ENCODE assay signal across 8 cellular contexts in the genomic region with DNA sequence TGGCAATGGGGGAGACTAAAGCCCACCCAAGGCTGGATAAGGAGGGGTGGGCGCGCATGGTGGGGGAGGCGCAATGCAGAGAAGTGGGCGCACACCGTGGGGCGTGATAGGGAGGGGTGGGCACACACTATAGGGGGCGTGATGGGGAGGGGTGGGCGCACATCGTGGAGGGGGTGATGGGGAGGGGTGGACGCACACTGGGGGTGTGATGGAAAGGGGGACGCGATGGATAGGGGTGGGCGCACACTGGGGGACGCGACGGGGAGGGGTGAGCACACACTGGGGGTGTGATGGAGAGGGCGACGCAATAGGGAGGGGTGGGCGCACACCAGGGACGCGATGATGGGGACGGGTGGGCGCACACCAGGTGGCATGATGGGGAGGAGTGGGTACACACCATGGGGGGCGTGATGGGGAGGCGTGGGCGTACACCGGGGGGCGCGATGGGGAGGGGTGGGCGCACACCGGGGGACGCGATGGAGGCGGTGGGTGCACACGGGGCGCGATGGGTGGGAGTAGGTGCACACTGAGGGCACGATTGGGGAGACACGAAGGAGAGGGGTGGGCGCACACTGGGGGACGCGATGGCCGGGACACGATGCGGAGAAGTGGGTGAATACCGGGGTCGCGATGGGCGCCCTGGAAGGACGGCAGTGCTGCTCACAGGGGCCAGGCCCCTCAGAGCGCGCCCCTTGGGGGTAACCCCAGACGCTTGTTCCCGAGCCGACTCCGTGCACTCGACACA. TPM values are rescaled to one million over a fixed set of nuclear protein-coding genes. Genes with fewer than 3 reads are reported as not detected.
DNase-seq lines count a peak whose midpoint lies in the region; ATAC-seq and TF ChIP-seq lines count a peak whose summit lies in the region.

No MANE protein-coding gene starts in this region.

- peaks cover 12% of the 10 kb centered on the region for H3K4me1 Mint-ChIP-seq in activated B cell treated with CpG ODN at 0.5 μM for 24 hours

- DNase-seq in activated B cell treated with CpG ODN at 0.5 μM for 24 hours (no peak), right atrium auricular region (ENCODE audit: low spot score) (no peak), spleen (no peak), middle frontal gyrus (ENCODE audit: extremely low spot score, low spot score) (no peak)
- no peak for DNase-seq in stimulated activated naive CD4-positive, alpha-beta T cell treated with Interleukin-2 at 50 U/mL for 16 hours (lab: John Stamatoyannopoulos, UW)
- no peak for DNase-seq in effector CD8-positive, alpha-beta T cell (lab: John Stamatoyannopoulos, UW)

- WGBS in spleen, 5 donors, result 61 to 73% (median 66%) methylated on average over 53 to 57 of the region's 57 CpGs

- intact Hi-C loops in activated B cell treated with CpG ODN at 0.5 μM for 24 hours (cut with micrococcal nuclease) (loop anchor here (1.0 to 10.0 kb wide), 5 partner anchors 16 to 478 kb away; partner anchors contain the start of genes ADARB1, CFAP410, POFUT2 and UBE2G2), spleen (cut with DNase I; ENCODE audit: low total_unique reads) (loop anchor here (5.0 kb wide), 1 partner anchor 55 kb away; the partner anchor contains the start of gene PTTG1IP)

- peaks cover under 1% of the 10 kb centered on the region for H3K9me3 Mint-ChIP-seq in activated B cell treated with CpG ODN at 0.5 μM for 24 hours

- no peaks in the 10 kb centered on the region for H3K27me3 ChIP-seq in right atrium auricular region
- no peaks in the 10 kb centered on the region for H3K27me3 ChIP-seq in spleen (replicated peaks in 1 of 7)

- no peak for TF ChIP-seq POLR2A in spleen (IDR thresholded peaks at IDR 0.05)

- peak overlapping the region; percentile 53 for H3K27ac Mint-ChIP-seq in activated B cell treated with CpG ODN at 0.5 μM for 24 hours

- H3K27ac ChIP-seq in right atrium auricular region (peak overlapping the region; percentile 49 to 94), spleen (peak overlapping the region in 7 of 8 donors; percentile 86 to 96 (median 95))

- H3K4me3 Mint-ChIP-seq in activated B cell treated with CpG ODN at 0.5 μM for 24 hours, result peak overlapping the region; percentile 66

- no peaks in the 10 kb centered on the region for H3K27me3 Mint-ChIP-seq in activated B cell treated with CpG ODN at 0.5 μM for 24 hours

- TF ChIP-seq CTCF in activated B cell treated with CpG ODN at 0.5 μM for 24 hours (IDR thresholded peaks at IDR 0.05) (no peak), right atrium auricular region (IDR thresholded peaks at IDR 0.05) (no peak), spleen (IDR thresholded peaks at IDR 0.05 in 8 of 11, conservative IDR thresholded peaks at IDR 0.05 in 3 of 11) (no peak)

- peaks cover 0 to 41% of the 10 kb centered on the region in 2 donors for H3K4me1 ChIP-seq in right atrium auricular region
- peaks cover 10 to 64% (median 35%) of the 10 kb centered on the region in 6 donors for H3K4me1 ChIP-seq in spleen

- H3K36me3 ChIP-seq in right atrium auricular region (peaks cover 6% of the 10 kb centered on the region), spleen (peaks cover 0 to 25% (median 15%) of the 10 kb centered on the region in 6 donors)

- H3K9me3 ChIP-seq in right atrium auricular region, result peaks cover 0 to 6% of the 10 kb centered on the region in 2 donors
- peaks cover 0 to 28% (median 24%) of the 10 kb centered on the region in 8 donors for H3K9me3 ChIP-seq in spleen

- CTCF ChIA-PET in activated B cell treated with CpG ODN at 0.5 μM for 24 hours (lab: Charles Lee), result no interaction called here

- H3K4me3 ChIP-seq in right atrium auricular region, result peak overlapping the region; percentile 92
- peak overlapping the region; percentile 31 to 82 (median 64) for H3K4me3 ChIP-seq in spleen

- POLR2A ChIA-PET in activated B cell treated with CpG ODN at 0.5 μM for 24 hours (lab: Charles Lee), result interaction anchor here (0.5 to 1.5 kb wide), 18 partner anchors 9 to 923 kb away, joined by 3 to 17 read pairs (median 4); partner anchors contain the start of genes POFUT2, PTTG1IP and UBE2G2

- H3K36me3 Mint-ChIP-seq in activated B cell treated with CpG ODN at 0.5 μM for 24 hours (ENCODE audit: low read depth), result peaks cover 15% of the 10 kb centered on the region

- ATAC-seq in GM21723 (IDR thresholded peaks at IDR 0.05; ENCODE audit: unreplicated experiment), result peak; percentile 23
- ATAC-seq in activated B cell treated with CpG ODN at 0.5 μM for 24 hours (ENCODE audit: low read depth), result no peak
- ATAC-seq in GM19324 (IDR thresholded peaks at IDR 0.05; ENCODE audit: low FRiP score, unreplicated experiment), result no peak

RNA-seq across cellular contexts. Expression of gene SUMO3, which starts 0.9 kb away (rescaled TPM):
- 63.2 and 66.0 TPM in 2 replicates for total RNA-seq in activated B cell treated with CpG ODN at 0.5 μM for 24 hours
- total RNA-seq in right atrium auricular region, result 10 to 100 TPM; 59.7 to 74.1 TPM
- 100 to 1,000 TPM in 1 of 7 donors, 10 to 100 TPM in 6; 62.2 to 101 (median 68.6) TPM for total RNA-seq in spleen
- polyA plus RNA-seq in spleen, result 10 to 100 TPM; 38.2 to 90.7 (median 57.9) TPM

RNA-seq across cellular contexts. Expression of gene UBE2G2, which starts 15.3 kb away (rescaled TPM):
- total RNA-seq in activated B cell treated with CpG ODN at 0.5 μM for 24 hours, result 102 and 108 TPM in 2 replicates
- total RNA-seq in right atrium auricular region, result 10 to 100 TPM; 47.5 to 52.5 TPM
- 100 to 1,000 TPM in 3 of 7 donors, 10 to 100 TPM in 4; 81.1 to 125 (median 93.8) TPM for total RNA-seq in spleen
- 10 to 100 TPM; 39.4 to 58.0 (median 46.9) TPM for polyA plus RNA-seq in spleen

RNA-seq across cellular contexts. Expression of gene PTTG1IP, which starts 56.6 kb away (rescaled TPM):
- total RNA-seq in activated B cell treated with CpG ODN at 0.5 μM for 24 hours (35.3 and 36.6 TPM in 2 replicates), right atrium auricular region (100 to 1,000 TPM; 284 to 303 TPM), spleen (100 to 1,000 TPM; 121 to 189 (median 165) TPM)
- polyA plus RNA-seq in spleen, result 10 to 100 TPM; 57.6 to 69.3 (median 64.9) TPM
